Comparison of ENCODE assay signal across 8 cellular contexts in the genomic region with DNA sequence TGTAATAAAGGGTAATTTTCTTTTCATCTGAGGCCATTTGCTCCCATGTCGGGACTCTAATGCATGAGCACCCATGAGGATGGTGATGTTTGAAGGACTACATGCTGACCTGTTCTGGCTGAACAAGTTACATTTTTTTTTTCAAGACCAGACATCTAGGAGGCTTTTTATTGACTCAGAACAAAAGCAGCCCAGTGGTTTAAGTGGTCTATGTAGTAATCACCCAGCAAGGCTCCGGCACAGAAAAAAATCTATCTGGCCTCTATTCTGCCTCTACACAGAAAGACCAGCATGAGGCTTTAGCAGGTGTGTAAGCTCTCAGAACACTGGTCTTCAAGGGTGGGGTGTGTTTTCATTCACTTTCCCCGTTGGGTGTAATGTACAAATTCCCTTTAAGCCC. TPM values are rescaled to one million over a fixed set of nuclear protein-coding genes. Genes with fewer than 3 reads are reported as not detected.
A peak's percentile ranks its signal among the peaks of the same experiment; 100 is the strongest.
DNase-seq lines count a peak whose midpoint lies in the region; ATAC-seq and TF ChIP-seq lines count a peak whose summit lies in the region.

No MANE protein-coding gene starts in this region.

- no peak overlapping the region for H3K4me3 ChIP-seq in transverse colon
- H3K4me3 ChIP-seq in aorta (ENCODE audit: low read length in 2 of 2) = no peak overlapping the region

- TF ChIP-seq EP300 in transverse colon (IDR thresholded peaks at IDR 0.05; ENCODE audit: low read depth) = no peak

- WGBS in transverse colon (ENCODE audit: low coverage in 1 of 2), 2 donors = 53 to 77% methylated on average over 3 of the region's 3 CpGs
- 90 to 91% methylated on average over 3 of the region's 3 CpGs for WGBS in aorta, 2 donors

- no peaks in the 10 kb centered on the region for H3K36me3 ChIP-seq in transverse colon
- no peaks in the 10 kb centered on the region for H3K36me3 ChIP-seq in aorta (ENCODE audit: control insufficient read depth in 1 of 2, insufficient read depth in 2 of 2, low read length in 1 of 2)

- H3K27ac ChIP-seq in transverse colon (no peak overlapping the region), aorta (ENCODE audit: low read depth in 1 of 2, low read length in 2 of 2) (no peak overlapping the region)

- H3K27me3 ChIP-seq in transverse colon (no peaks in the 10 kb centered on the region), aorta (ENCODE audit: control insufficient read depth in 1 of 2, insufficient read depth in 2 of 2, low read length in 1 of 2) (no peaks in the 10 kb centered on the region)

- ATAC-seq in GM18868 (IDR thresholded peaks at IDR 0.05; ENCODE audit: unreplicated experiment) = peak; percentile 93
- peak; percentile 91 for ATAC-seq in HG02588 (IDR thresholded peaks at IDR 0.05; ENCODE audit: unreplicated experiment)
- ATAC-seq in left ventricle myocardium superior = no peak
- ATAC-seq in aorta (ENCODE audit: low FRiP score) = no peak

- TF ChIP-seq CTCF in transverse colon (IDR thresholded peaks at IDR 0.05) = no peak

- no peaks in the 10 kb centered on the region for H3K9me3 ChIP-seq in transverse colon
- H3K9me3 ChIP-seq in aorta (ENCODE audit: control insufficient read depth, low read length) = no peaks in the 10 kb centered on the region

- no peak for TF ChIP-seq POLR2A in transverse colon (IDR thresholded peaks at IDR 0.05)

- H3K4me1 ChIP-seq in transverse colon = peaks cover 0 to 10% (median 3%) of the 10 kb centered on the region in 4 donors
- H3K4me1 ChIP-seq in aorta (ENCODE audit: control insufficient read depth in 1 of 2, insufficient read depth in 2 of 2, low read length in 2 of 2) = no peaks in the 10 kb centered on the region

- intact Hi-C loops in left ventricle myocardium superior (cut with micrococcal nuclease) = no loop called here
- intact Hi-C loops in transverse colon (cut with DNase I; ENCODE audit: low total_unique reads) = no loop called here
- intact Hi-C loops in aorta (cut with DNase I) = no loop called here

- DNase-seq in NCI-H1417 (lab: John Stamatoyannopoulos, UW) (peak; percentile 44 to 98 (median 86)), kidney tubule cell (ENCODE audit: low spot score) (peak; percentile 82), left ventricle myocardium superior (no peak), transverse colon (no peak), aorta (no peak), NCI-H82 (lab: John Stamatoyannopoulos, UW) (no peak)

- in situ Hi-C loops in transverse colon (cut with MboI; ENCODE audit: low pct_ligation_motif_present in 1 of 4, low pct_unique_long_range_greater_than_20kb in 1 of 4, low sequenced_read_pairs in 3 of 4) = no loop called here

RNA-seq across cellular contexts. Expression of a gene that starts 15.8 kb away (rescaled TPM):
- total RNA-seq in left ventricle myocardium superior = 9.3 TPM
- total RNA-seq in transverse colon = 1 to 10 TPM; 4.0 to 9.4 (median 5.3) TPM
- 1 to 10 TPM; 1.1 to 1.3 TPM for total RNA-seq in aorta
- polyA plus RNA-seq in aorta = under 1 TPM in 1 of 2 donors, not detected in 1; 0.15 TPM

Comparison
In these comparisons a context has a peak if more than half of its experiments do, and no peak if none do; other contexts are left out.
1. ATAC-seq: peak in GM18868 (single experiment) and HG02588 (single experiment); none in left ventricle myocardium superior (single experiment) and aorta (single experiment).
2. DNase-seq: peak in NCI-H1417 (3 of 3) and kidney tubule cell (single experiment); none in left ventricle myocardium superior (single experiment), transverse colon (single experiment), aorta (0 of 2) and NCI-H82 (single experiment).